Comparison of ENCODE assay signal across 8 cellular contexts in genomic region chr20:35699127-35699913, GRCh38. TPM values are rescaled to one million over a fixed set of nuclear protein-coding genes. Genes with fewer than 3 reads are reported as not detected.
A peak's percentile ranks its signal among the peaks of the same experiment; 100 is the strongest.
DNase-seq lines count a peak whose midpoint lies in the region; ATAC-seq, FAIRE-seq and TF ChIP-seq lines count a peak whose summit lies in the region.

NFS1 (minus strand) TSS chr20:35699352; CDS start chr20:35699288, 64 bp downstream.
ROMO1 (plus strand) TSS chr20:35699405; CDS start chr20:35699633, 228 bp downstream.

- H3K4me2 ChIP-seq in A549: peak within 1 kb of the TSS; percentile 99

- H3K27ac Mint-ChIP-seq in activated B cell treated with CpG ODN at 0.5 μM for 24 hours (peak within 1 kb of the TSS; percentile 91), immature natural killer cell (peak within 1 kb of the TSS; percentile 93 to 97 (median 95))

- POLR2A ChIA-PET in A549 (lab: Yijun Ruan, JAX) (interaction anchor here (0.6 to 1.9 kb wide), 9 partner anchors 8 to 132 kb away, joined by 3 to 11 read pairs (median 5); partner anchors contain the start of genes CPNE1, RBM12 and RBM39), activated B cell treated with CpG ODN at 0.5 μM for 24 hours (lab: Charles Lee) (interaction anchor here (0.6 to 2.3 kb wide), 19 partner anchors 10 to 315 kb away, joined by 3 to 47 read pairs (median 4); partner anchors contain the start of genes CPNE1, ERGIC3, PHF20 and RBM12)

- H3K27me3 Mint-ChIP-seq in activated B cell treated with CpG ODN at 0.5 μM for 24 hours: no peaks in the 10 kb centered on the region
- H3K27me3 Mint-ChIP-seq in immature natural killer cell (ENCODE audit: low read depth in 3 of 3): peaks cover 15 to 53% (median 42%) of the 10 kb centered on the region in 3 donors

- no peak for TF ChIP-seq EP300 in A549 (IDR thresholded peaks at IDR 0.05)

- DNase-seq in A549 (ENCODE audit: low read depth in 1 of 2, low spot score in 1 of 2): peak; percentile 81 to 91
- peak; percentile 95 for DNase-seq in NCI-H2227 (lab: John Stamatoyannopoulos, UW; ENCODE audit: unreplicated experiment)
- DNase-seq in activated B cell treated with CpG ODN at 0.5 μM for 24 hours: peak; percentile 85
- DNase-seq in cardiac fibroblast (ENCODE audit: low read depth in 2 of 2): peak; percentile 78 to 83
- DNase-seq in immature natural killer cell: peak; percentile 83 to 88 (median 84)
- DNase-seq in spleen: peak; percentile 96

- intact Hi-C loops in activated B cell treated with CpG ODN at 0.5 μM for 24 hours (cut with micrococcal nuclease) (loop anchor here (1.0 to 10.0 kb wide), 10 partner anchors 8 to 236 kb away; partner anchors contain the start of genes CPNE1, RBM12 and RBM39), spleen (cut with DNase I; ENCODE audit: low total_unique reads) (no loop called here)

- TF ChIP-seq RAD21 in A549 (conservative IDR thresholded peaks at IDR 0.05 in 1 of 2, IDR thresholded peaks at IDR 0.05 in 1 of 2): peak in 1 of 2 experiments; percentile 17; a peak in 1 of 5 replicates

- H3K4me3 Mint-ChIP-seq in activated B cell treated with CpG ODN at 0.5 μM for 24 hours (peak within 1 kb of the TSS; percentile 97), immature natural killer cell (peak within 1 kb of the TSS; percentile 89 to 97 (median 92))

- ATAC-seq in A549 (peak; percentile 79 to 90), HG03097 (IDR thresholded peaks at IDR 0.05; ENCODE audit: low FRiP score, unreplicated experiment) (peak; percentile 74), activated B cell treated with CpG ODN at 0.5 μM for 24 hours (ENCODE audit: low read depth) (peak; percentile 90)

- TF ChIP-seq CTCF in A549 (IDR thresholded peaks at IDR 0.05) (0 out of 3 replicates have a peak, but pooled peaks have one; percentile 10), activated B cell treated with CpG ODN at 0.5 μM for 24 hours (IDR thresholded peaks at IDR 0.05) (no peak), cardiac fibroblast (IDR thresholded peaks at IDR 0.05; ENCODE audit: low read depth, low read length) (no peak), spleen (IDR thresholded peaks at IDR 0.05 in 8 of 11, conservative IDR thresholded peaks at IDR 0.05 in 3 of 11) (peak in 8 of 11 experiments; percentile 1 to 60 (median 37))

- H3K36me3 Mint-ChIP-seq in activated B cell treated with CpG ODN at 0.5 μM for 24 hours (ENCODE audit: low read depth) (peaks cover 70% of the 10 kb centered on the region), immature natural killer cell (peaks cover 9 to 30% (median 26%) of the 10 kb centered on the region in 3 donors)

- no peaks in the 10 kb centered on the region for H3K27me3 ChIP-seq in spleen (replicated peaks in 1 of 7)

- TF ChIP-seq POLR2A in A549 (IDR thresholded peaks at IDR 0.05; ENCODE audit: low read length) (peak; percentile 79), GM18526 (IDR thresholded peaks at IDR 0.05; ENCODE audit: extremely low read depth, insufficient read length) (peak; percentile 80), spleen (IDR thresholded peaks at IDR 0.05) (peak in 2 of 3 donors; percentile 3 to 37)

- H3K4me1 ChIP-seq in A549 (peaks cover 28% of the 10 kb centered on the region), spleen (peaks cover 12 to 76% (median 43%) of the 10 kb centered on the region in 6 donors)

- H3K4me1 Mint-ChIP-seq in activated B cell treated with CpG ODN at 0.5 μM for 24 hours (peaks cover 27% of the 10 kb centered on the region), immature natural killer cell (peaks cover 37 to 64% of the 10 kb centered on the region in 2 donors)

- no peaks in the 10 kb centered on the region for H3K9me3 ChIP-seq in A549
- H3K9me3 ChIP-seq in spleen: no peaks in the 10 kb centered on the region

- H3K4me3 ChIP-seq in A549: peak within 1 kb of the TSS; percentile 90
- H3K4me3 ChIP-seq in cardiac fibroblast (replicated peaks in 1 of 2; ENCODE audit: low read depth in 2 of 2, low read length in 2 of 2): peak within 1 kb of the TSS; percentile 98 to 100
- peak within 1 kb of the TSS; percentile 74 to 97 (median 94) for H3K4me3 ChIP-seq in spleen

- 0% methylated on average over 31 of the region's 80 CpGs for WGBS in A549 (ENCODE audit: missing lambda C conversion rate)
- 0 to 2% (median 0%) methylated on average over 11 to 80 of the region's 80 CpGs for WGBS in spleen, 5 donors

- peaks cover 0 to 67% (median 43%) of the 10 kb centered on the region in 6 donors for H3K36me3 ChIP-seq in spleen

- FAIRE-seq in A549 (lab: Jason Lieb, UNC): no peak

- CTCF ChIA-PET in A549 (lab: Yijun Ruan, JAX) (interaction anchor here (0.7 to 0.8 kb wide), 3 partner anchors 30 to 255 kb away, joined by 3 read pairs; partner anchors contain the start of gene SCAND1), activated B cell treated with CpG ODN at 0.5 μM for 24 hours (lab: Charles Lee) (interaction anchor here (0.7 to 2.5 kb wide), 4 partner anchors 98 to 368 kb away, joined by 3 to 6 read pairs (median 3); no protein-coding TSS in a partner anchor)

- H3K27ac ChIP-seq in A549 (peak within 1 kb of the TSS; percentile 94 to 95), spleen (peak within 1 kb of the TSS; percentile 89 to 95 (median 92))

- H3K9me3 Mint-ChIP-seq in activated B cell treated with CpG ODN at 0.5 μM for 24 hours: no peaks in the 10 kb centered on the region
- no peaks in the 10 kb centered on the region for H3K9me3 Mint-ChIP-seq in immature natural killer cell

TF ChIP-seq in A549, 52 proteins besides CTCF, POLR2A, EP300 and RAD21 (continues in another document):
- TF ChIP-seq SREBF2 (IDR thresholded peaks at IDR 0.05) (no peak), JUNB (IDR thresholded peaks at IDR 0.05) (no peak), TP53 (CRISPR knock-in tag; IDR thresholded peaks at IDR 0.05) (no peak), KDM5A (IDR thresholded peaks at IDR 0.05) (peak; percentile 57; the same call in 1 of the 2 replicates), BCL3 (IDR thresholded peaks at IDR 0.05) (peak; percentile 71; the same call in 2 of the 3 replicates), SMC3 (IDR thresholded peaks at IDR 0.05) (peak; percentile 14; the same call in 2 of the 3 replicates), ZSCAN20 (CRISPR knock-in tag; IDR thresholded peaks at IDR 0.05) (no peak), JUN (IDR thresholded peaks at IDR 0.05) (peak; percentile 70 to 84), MAX (IDR thresholded peaks at IDR 0.05) (peak; percentile 80), E2F6 (IDR thresholded peaks at IDR 0.05; ENCODE audit: borderline replicate concordance, low read depth) (peak; percentile 64; the same call in 1 of the 2 replicates), NFE2L2 (conservative IDR thresholded peaks at IDR 0.05; ENCODE audit: low read length) (no peak), PBX3 (IDR thresholded peaks at IDR 0.05) (peak; percentile 64; the same call in 1 of the 2 replicates), HOXA7 (CRISPR knock-in tag; IDR thresholded peaks at IDR 0.05) (no peak)

RNA-seq across cellular contexts. Expression of gene NFS1, which starts in this region (rescaled TPM):
- polyA plus RNA-seq in A549 (2011; rRNA removed) (50.5 and 72.0 TPM in 2 replicates), A549 (2017; fragmentation: RNase III; extraction: RNeasy Plus Mini Kit Qiagen cat#74134 plus additional on column Dnase treatment) (39.2 to 44.0 TPM (median 39.5 TPM) in 3 replicates), immature natural killer cell (10 to 100 TPM in 2 of 3 donors, 1 to 10 TPM in 1; 8.1 to 21.3 (median 20.0) TPM), spleen (10 to 100 TPM; 21.3 to 33.8 (median 29.7) TPM)
- polyA plus RNA-seq in A549 (2012; cell fraction: cytosol; rRNA removed): 69.8 and 103 TPM in 2 replicates
- 47.8 and 55.9 TPM in 2 replicates for polyA plus RNA-seq in A549 (2012; cell fraction: nucleus; rRNA removed)
- polyA minus RNA-seq in A549 (2011; rRNA and poly(A)+ RNA removed): 29.8 and 35.3 TPM in 2 replicates
- total RNA-seq in activated B cell treated with CpG ODN at 0.5 μM for 24 hours (27.1 and 30.6 TPM in 2 replicates), spleen (10 to 100 TPM; 22.8 to 40.8 (median 25.6) TPM)

RNA-seq across cellular contexts. Expression of gene ROMO1, which starts in this region (rescaled TPM):
- 201 and 204 TPM in 2 replicates for polyA plus RNA-seq in A549 (2011; rRNA removed)
- 974 and 1,231 TPM in 2 replicates for polyA plus RNA-seq in A549 (2012; cell fraction: cytosol; rRNA removed)
- polyA plus RNA-seq in A549 (2012; cell fraction: nucleus; rRNA removed): 655 and 1,009 TPM in 2 replicates
- polyA plus RNA-seq in A549 (2017; fragmentation: RNase III; extraction: RNeasy Plus Mini Kit Qiagen cat#74134 plus additional on column Dnase treatment): 365 to 430 TPM (median 425 TPM) in 3 replicates
- polyA minus RNA-seq in A549 (2011; rRNA and poly(A)+ RNA removed): 20.8 and 23.3 TPM in 2 replicates
- 96.8 and 131 TPM in 2 replicates for total RNA-seq in activated B cell treated with CpG ODN at 0.5 μM for 24 hours
- polyA plus RNA-seq in immature natural killer cell: 100 to 1,000 TPM; 298 to 612 (median 340) TPM
- total RNA-seq in spleen: 100 to 1,000 TPM in 3 of 7 donors, 10 to 100 TPM in 4; 66.2 to 166 (median 75.7) TPM
- 100 to 1,000 TPM; 333 to 372 (median 354) TPM for polyA plus RNA-seq in spleen

Comparison
In these comparisons a context has a peak if more than half of its experiments do, and no peak if none do; other contexts are left out.
1. Peak in every context shown above with its lines: DNase-seq, ATAC-seq, H3K4me3 ChIP-seq and H3K27ac ChIP-seq.
2. CTCF ChIP-seq: peak in A549 (single experiment) and spleen (8 of 11); none in activated B cell treated with CpG ODN at 0.5 μM for 24 hours (single experiment) and cardiac fibroblast (single experiment).
3. POLR2A ChIP-seq: peak in every context shown above with its lines; median percentile 80 in GM18526; 79 in A549; 20 in spleen.